In the genomic region with DNA sequence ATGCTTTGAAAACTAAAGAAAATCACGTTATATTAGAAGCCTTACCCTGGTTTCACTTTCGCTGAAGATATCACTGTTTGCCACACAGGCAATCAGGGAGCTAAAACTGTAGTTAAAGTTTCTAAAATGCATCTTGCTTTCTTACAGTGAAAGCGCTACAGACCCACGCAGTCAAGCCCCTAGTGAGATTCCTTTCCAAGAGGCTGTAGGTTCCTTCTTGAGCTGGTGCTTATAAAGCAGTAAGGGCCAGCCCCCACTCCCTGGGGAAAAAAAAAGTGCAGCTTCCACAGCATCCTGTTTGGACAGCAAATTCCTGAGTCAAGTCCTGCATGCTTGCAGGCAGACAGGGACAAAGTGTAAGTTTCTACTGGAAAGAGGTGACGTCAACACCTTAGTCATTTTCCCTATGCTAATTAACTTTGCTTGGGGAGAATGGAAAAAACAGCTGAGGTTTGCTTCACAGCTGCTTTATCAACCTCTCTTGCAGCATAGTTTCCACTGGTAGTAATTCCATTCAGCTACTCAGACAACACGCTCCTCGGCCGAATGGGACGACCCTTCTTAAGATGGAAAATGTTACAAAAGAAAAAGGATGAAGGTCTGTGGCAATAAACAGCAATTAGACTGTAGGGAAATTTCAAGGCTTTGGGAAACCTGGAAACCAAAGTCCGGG, we compare ENCODE assay signal across 8 cellular contexts. TPM values are rescaled to one million over a fixed set of nuclear protein-coding genes. Genes with fewer than 3 reads are reported as not detected.
DNase-seq lines count a peak whose midpoint lies in the region; ATAC-seq, FAIRE-seq and TF ChIP-seq lines count a peak whose summit lies in the region.

No MANE protein-coding gene starts in this region.

- POLR2A ChIA-PET in endothelial cell of umbilical vein (lab: Charles Lee): interaction anchor here (0.6 to 1.9 kb wide), 9 partner anchors 9 to 983 kb away, joined by 3 to 9 read pairs (median 5); no protein-coding TSS in a partner anchor

- H3K4me3 Mint-ChIP-seq in mesothelial cell of epicardium: peak overlapping the region; percentile 59
- peak overlapping the region; percentile 64 for H3K4me3 Mint-ChIP-seq in stimulated activated memory B cell treated with anti-CD40 and anti-IgM and Interleukin-4, amounts not matched to agents 10 μg/mL and 1 μg/mL and 100 μg/mL, for 72 hours

- H3K4me1 Mint-ChIP-seq in mesothelial cell of epicardium: peaks cover 24% of the 10 kb centered on the region
- peaks cover 40% of the 10 kb centered on the region for H3K4me1 Mint-ChIP-seq in stimulated activated memory B cell treated with anti-CD40 and anti-IgM and Interleukin-4, amounts not matched to agents 10 μg/mL and 1 μg/mL and 100 μg/mL, for 72 hours

- H3K9ac ChIP-seq in endothelial cell of umbilical vein (replicated peaks; ENCODE audit: extremely low read depth, insufficient read depth, low read length): peak overlapping the region; percentile 100

- FAIRE-seq in endothelial cell of umbilical vein (lab: Jason Lieb, UNC): peak; percentile 99

- H4K20me1 ChIP-seq in endothelial cell of umbilical vein (replicated peaks; ENCODE audit: control insufficient read depth, extremely low read depth, insufficient read depth, low read length): no peaks in the 10 kb centered on the region

- H3K79me2 ChIP-seq in endothelial cell of umbilical vein (ENCODE audit: control insufficient read depth, insufficient read depth, low read length): peaks cover 13% of the 10 kb centered on the region

- peaks cover 2% of the 10 kb centered on the region in 2 experiments for H3K36me3 ChIP-seq in endothelial cell of umbilical vein (ENCODE audit: control insufficient read depth in 2 of 2, extremely low read depth in 1 of 2, insufficient read depth in 2 of 2, low read length in 2 of 2)

- dilution Hi-C loops in endothelial cell of umbilical vein (cut with MboI; ENCODE audit: extremely low pct_ligation_motif_present, low sequenced_read_pairs): no loop called here

- H3K27me3 Mint-ChIP-seq in mesothelial cell of epicardium (ENCODE audit: low read depth): no peaks in the 10 kb centered on the region
- no peaks in the 10 kb centered on the region for H3K27me3 Mint-ChIP-seq in stimulated activated memory B cell treated with anti-CD40 and anti-IgM and Interleukin-4, amounts not matched to agents 10 μg/mL and 1 μg/mL and 100 μg/mL, for 72 hours

- H2AFZ ChIP-seq in endothelial cell of umbilical vein (ENCODE audit: low read depth, low read length): peak overlapping the region; percentile 73

- DNase-seq in EH (ENCODE audit: low read depth) (peak; percentile 100), HK-2 (ENCODE audit: unreplicated experiment) (peak; percentile 70), endothelial cell of umbilical vein (ENCODE audit: low read depth, low spot score) (peak; percentile 99), mesothelial cell of epicardium (ENCODE audit: low spot score in 2 of 2, unreplicated experiment in 2 of 2) (peak in 1 of 2 experiments; percentile 62)
- DNase-seq in activated CD4-positive, alpha-beta T cell treated with anti-CD3 and anti-CD28 coated beads, Interleukin-2, amount 50 U/mL, for 24 hours (ENCODE audit: low read depth in 1 of 2, low spot score in 1 of 2): peak; percentile 21 to 63

- H3K9me3 Mint-ChIP-seq in mesothelial cell of epicardium: peaks cover 10% of the 10 kb centered on the region
- peaks cover 2% of the 10 kb centered on the region for H3K9me3 Mint-ChIP-seq in stimulated activated memory B cell treated with anti-CD40 and anti-IgM and Interleukin-4, amounts not matched to agents 10 μg/mL and 1 μg/mL and 100 μg/mL, for 72 hours

- ATAC-seq in stimulated activated memory B cell treated with anti-CD40 and anti-IgM and Interleukin-4, amounts not matched to agents 10 μg/mL and 1 μg/mL and 100 μg/mL, for 72 hours: peak; percentile 78
- ATAC-seq in GM21423 (IDR thresholded peaks at IDR 0.05; ENCODE audit: unreplicated experiment): no peak
- no peak for ATAC-seq in HG03571 (IDR thresholded peaks at IDR 0.05; ENCODE audit: unreplicated experiment)

- CTCF ChIA-PET in endothelial cell of umbilical vein (lab: Charles Lee): interaction anchor here (0.8 to 6.0 kb wide), 14 partner anchors 10 to 159 kb away, joined by 3 to 77 read pairs (median 10); a partner anchor contains a TSS

- peaks cover 23% of the 10 kb centered on the region for H3K4me1 ChIP-seq in endothelial cell of umbilical vein (ENCODE audit: control insufficient read depth, extremely low read depth, insufficient read depth, low read length)

- peak overlapping the region; percentile 99 for H3K4me2 ChIP-seq in endothelial cell of umbilical vein (ENCODE audit: insufficient read depth, low read length)

- TF ChIP-seq POLR2A in endothelial cell of umbilical vein (IDR thresholded peaks at IDR 0.05; ENCODE audit: low read depth, low read length): peak; percentile 97

- peak overlapping the region; percentile 98 for H3K27ac ChIP-seq in endothelial cell of umbilical vein (ENCODE audit: insufficient read depth, low read depth, low read length)

- peak overlapping the region; percentile 41 to 93 (median 76) for H3K4me3 ChIP-seq in endothelial cell of umbilical vein (replicated peaks in 1 of 3; ENCODE audit: insufficient read depth in 1 of 3, low read depth in 1 of 3, low read length in 3 of 3)

- H3K27me3 ChIP-seq in endothelial cell of umbilical vein (ENCODE audit: control insufficient read depth in 2 of 2, insufficient read depth in 2 of 2, low read length in 2 of 2): no peaks in the 10 kb centered on the region

- peaks cover 2% of the 10 kb centered on the region for H3K36me3 Mint-ChIP-seq in mesothelial cell of epicardium
- peaks cover 33% of the 10 kb centered on the region for H3K36me3 Mint-ChIP-seq in stimulated activated memory B cell treated with anti-CD40 and anti-IgM and Interleukin-4, amounts not matched to agents 10 μg/mL and 1 μg/mL and 100 μg/mL, for 72 hours

- H3K9me1 ChIP-seq in endothelial cell of umbilical vein (replicated peaks; ENCODE audit: control insufficient read depth, extremely low read depth, insufficient read depth, low read length): no peaks in the 10 kb centered on the region

- TF ChIP-seq CTCF in endothelial cell of umbilical vein (IDR thresholded peaks at IDR 0.05; ENCODE audit: extremely low read depth in 1 of 2, insufficient read depth in 1 of 2, low read depth in 1 of 2, low read length in 2 of 2) (no peak), mesothelial cell of epicardium (IDR thresholded peaks at IDR 0.05; ENCODE audit: unreplicated experiment) (no peak)

- no peaks in the 10 kb centered on the region for H3K9me3 ChIP-seq in endothelial cell of umbilical vein (replicated peaks; ENCODE audit: control insufficient read depth, insufficient read depth, low read length)

- peak overlapping the region; percentile 98 for H3K27ac Mint-ChIP-seq in mesothelial cell of epicardium
- peak overlapping the region; percentile 93 for H3K27ac Mint-ChIP-seq in stimulated activated memory B cell treated with anti-CD40 and anti-IgM and Interleukin-4, amounts not matched to agents 10 μg/mL and 1 μg/mL and 100 μg/mL, for 72 hours

- intact Hi-C loops in endothelial cell of umbilical vein (cut with micrococcal nuclease): loop anchor here (1.0 to 5.0 kb wide), 3 partner anchors 18 to 764 kb away; no protein-coding TSS in a partner anchor

- BruUV-seq in endothelial cell of umbilical vein (replicated peaks; lab: Mats Ljungman, UMichigan): no TSS peak

TF ChIP-seq in endothelial cell of umbilical vein, 7 proteins besides CTCF, POLR2A, EP300 and RAD21:
- TF ChIP-seq JUN (IDR thresholded peaks at IDR 0.05; ENCODE audit: borderline replicate concordance, insufficient read depth, insufficient read length, low read depth) (peak; percentile 100), GATA2 (IDR thresholded peaks at IDR 0.05; ENCODE audit: insufficient read depth, insufficient read length, low read depth, low read length) (no peak), POLR2AphosphoS5 (IDR thresholded peaks at IDR 0.05; ENCODE audit: insufficient read depth, low read depth, low read length) (peak; percentile 86), FOS (IDR thresholded peaks at IDR 0.05; ENCODE audit: borderline replicate concordance, insufficient read depth, low read length) (peak; percentile 64)
- TF ChIP-seq, protein P1, sequence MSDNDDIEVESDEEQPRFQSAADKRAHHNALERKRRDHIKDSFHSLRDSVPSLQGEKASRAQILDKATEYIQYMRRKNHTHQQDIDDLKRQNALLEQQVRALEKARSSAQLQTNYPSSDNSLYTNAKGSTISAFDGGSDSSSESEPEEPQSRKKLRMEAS (IDR thresholded peaks at IDR 0.05; ENCODE audit: insufficient read depth, insufficient read length): no peak

RNA-seq across cellular contexts. Expression of a gene that starts 14.7 kb away (rescaled TPM):
- 0.38 and 0.53 TPM in 2 replicates for total RNA-seq in endothelial cell of umbilical vein
- polyA plus RNA-seq in endothelial cell of umbilical vein: 0.08 and 0.10 TPM in 2 replicates
- polyA plus RNA-seq in endothelial cell of umbilical vein (2011; cell fraction: cytosol; rRNA removed): 0.06 TPM in 1 of 2 replicates, not detected in the other
- 0.40 and 0.62 TPM in 2 replicates for polyA plus RNA-seq in endothelial cell of umbilical vein (2011; cell fraction: nucleus; rRNA removed)
- 0.12 and 0.25 TPM in 2 replicates for polyA plus RNA-seq in endothelial cell of umbilical vein (2012)
- polyA minus RNA-seq in endothelial cell of umbilical vein: 0.36 and 0.49 TPM in 2 replicates
- polyA minus RNA-seq in endothelial cell of umbilical vein (2011; cell fraction: cytosol; rRNA and poly(A)+ RNA removed): not detected
- 0.87 and 2.0 TPM in 2 replicates for polyA minus RNA-seq in endothelial cell of umbilical vein (2011; cell fraction: nucleus; rRNA and poly(A)+ RNA removed)
- 0.50 to 1.0 TPM (median 0.55 TPM) in 3 replicates for total RNA-seq in mesothelial cell of epicardium
